In the genomic region with DNA sequence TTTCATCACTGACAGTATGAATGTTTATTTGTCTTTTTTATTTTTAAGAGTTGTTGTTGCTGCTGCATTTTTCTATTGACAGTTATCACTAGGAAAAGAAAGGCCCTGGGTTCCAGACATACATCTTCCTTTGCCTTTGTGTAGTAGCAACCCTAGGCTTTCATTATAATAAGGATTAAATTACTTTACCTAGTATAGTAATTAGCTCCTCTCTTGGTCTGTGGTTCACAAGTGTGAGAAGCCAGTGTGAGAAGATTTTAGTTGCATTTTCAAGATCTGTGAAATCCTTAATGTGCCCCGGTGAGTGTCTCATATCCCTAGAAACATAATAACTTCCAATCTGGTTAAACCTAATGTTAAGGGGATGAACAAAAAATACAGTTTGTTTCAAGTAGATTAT, we compare ENCODE assay signal across 8 cellular contexts.
"Had no signal": no experiment of that assay in that cellular context is flagged by ENCODE, and none has a peak within 500 bp of the region (broad histone marks: within the 10 kb centered on the region; RNA-seq: fewer than 3 reads in every experiment).

No MANE protein-coding gene starts in this region.

- DNase-seq: IMR-90, KBM-7, KG1 had no signal

- H3K27me3 Mint-ChIP-seq: IgD-negative memory B cell had no signal

- ATAC-seq: HepG2, K562 had no signal

- H3K27ac ChIP-seq: HL-60 had no signal

- H3K4me3 ChIP-seq: K562 had no signal

- H3K36me3 Mint-ChIP-seq: IgD-negative memory B cell had no signal

- H3K27ac Mint-ChIP-seq: IgD-negative memory B cell had no signal

- FAIRE-seq: HepG2, HTR-8/SVneo, K562 had no signal

- H3K4me3 Mint-ChIP-seq: IgD-negative memory B cell had no signal

- H3K4me1 Mint-ChIP-seq: IgD-negative memory B cell had no signal
